ENCODE assay signal across 9 cellular contexts in the genomic region with DNA sequence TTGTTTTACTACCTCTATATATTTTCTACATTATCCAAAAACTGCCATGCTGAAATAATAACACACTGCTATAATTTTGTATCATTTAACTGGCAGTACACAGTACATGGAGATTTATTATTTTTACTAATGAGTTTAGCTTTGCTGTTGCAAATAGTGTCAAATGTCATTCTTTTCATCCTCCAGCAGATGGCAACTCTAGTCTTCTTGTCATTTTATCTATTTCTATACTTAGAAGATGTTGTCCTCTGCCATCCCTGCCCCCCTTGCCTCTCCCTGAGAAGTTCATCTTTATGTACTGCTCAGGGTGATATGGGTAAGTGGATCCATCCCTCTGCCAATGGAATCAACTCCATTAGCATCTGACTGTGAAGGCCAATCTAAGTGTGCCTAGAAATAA. TPM values are rescaled to one million over a fixed set of nuclear protein-coding genes. Genes with fewer than 3 reads are reported as not detected.
DNase-seq lines count a peak whose midpoint lies in the region; ATAC-seq, FAIRE-seq and TF ChIP-seq lines count a peak whose summit lies in the region.
"Had no signal": no experiment of that assay in that cellular context is flagged by ENCODE, and none has a peak within 500 bp of the region (broad histone marks: within the 10 kb centered on the region; RNA-seq: fewer than 3 reads in every experiment).

No MANE protein-coding gene starts in this region.

- H3K4me3 Mint-ChIP-seq in astrocyte (ENCODE audit: unreplicated experiment) (no peak overlapping the region), CD14-positive monocyte (no peak overlapping the region)

- FAIRE-seq in astrocyte (lab: Jason Lieb, UNC), result no peak

- intact Hi-C loops in left lung (cut with DNase I) (loop anchor here in 1 of 2 donors (10.0 kb wide), 1 partner anchor 169 kb away; no protein-coding TSS in a partner anchor), ascending aorta (cut with DNase I) (no loop called here), CD14-positive monocyte (cut with micrococcal nuclease) (no loop called here)

- peak; percentile 58 for TF ChIP-seq CTCF in MM.1S (IDR thresholded peaks at IDR 0.05; ENCODE audit: low read length)
- peak; percentile 42 for TF ChIP-seq CTCF in astrocyte (IDR thresholded peaks at IDR 0.05; ENCODE audit: insufficient read depth, low read depth, low read length)
- peak in 1 of 2 donors; percentile 26 for TF ChIP-seq CTCF in left lung (IDR thresholded peaks at IDR 0.05)
- no peak for TF ChIP-seq CTCF in ascending aorta (IDR thresholded peaks at IDR 0.05)
- TF ChIP-seq CTCF in CD14-positive monocyte (IDR thresholded peaks at IDR 0.05), result no peak

- H3K27ac Mint-ChIP-seq in astrocyte (ENCODE audit: unreplicated experiment) (no peak overlapping the region), CD14-positive monocyte (no peak overlapping the region)

- H3K36me3 ChIP-seq in MM.1S (replicated peaks; ENCODE audit: insufficient read depth, low read length), result no peaks in the 10 kb centered on the region
- H3K36me3 ChIP-seq in astrocyte (ENCODE audit: insufficient read depth, low read length), result no peaks in the 10 kb centered on the region
- no peaks in the 10 kb centered on the region for H3K36me3 ChIP-seq in left lung
- no peaks in the 10 kb centered on the region for H3K36me3 ChIP-seq in ascending aorta
- H3K36me3 ChIP-seq: neutrophil had no signal

- H3K79me2 ChIP-seq in MM.1S (ENCODE audit: low read length), result no peaks in the 10 kb centered on the region
- no peaks in the 10 kb centered on the region for H3K79me2 ChIP-seq in astrocyte (ENCODE audit: insufficient read depth, low read length)

- no peaks in the 10 kb centered on the region for H3F3A ChIP-seq in MM.1S (ENCODE audit: insufficient read depth, low read length)

- no peaks in the 10 kb centered on the region for H3K9me2 ChIP-seq in MM.1S (replicated peaks; ENCODE audit: insufficient read depth, low read length)

- H3K4me1 ChIP-seq in MM.1S (ENCODE audit: low read length) (no peaks in the 10 kb centered on the region), astrocyte (ENCODE audit: insufficient read depth, low read length) (peaks cover 3% of the 10 kb centered on the region), left lung (no peaks in the 10 kb centered on the region), ascending aorta (no peaks in the 10 kb centered on the region)

- H3K9ac ChIP-seq in MM.1S (ENCODE audit: low read length) (no peak overlapping the region), astrocyte (ENCODE audit: low read length) (no peak overlapping the region)

- no peak overlapping the region for H2AFZ ChIP-seq in MM.1S (ENCODE audit: low read length)
- H2AFZ ChIP-seq in astrocyte (ENCODE audit: low read depth, low read length), result no peak overlapping the region

- H3K4me2 ChIP-seq in MM.1S (ENCODE audit: low read depth, low read length) (no peak overlapping the region), astrocyte (ENCODE audit: low read length) (no peak overlapping the region)

- ATAC-seq in left lung, result peak; percentile 39

- H3K4me3 ChIP-seq in MM.1S (ENCODE audit: low read length) (no peak overlapping the region), astrocyte (ENCODE audit: insufficient read depth, low read depth, low read length) (no peak overlapping the region), left lung (no peak overlapping the region), ascending aorta (no peak overlapping the region)

- H3K9me3 ChIP-seq in MM.1S (replicated peaks; ENCODE audit: insufficient read depth, low read length) (no peaks in the 10 kb centered on the region), astrocyte (ENCODE audit: insufficient read depth, low read depth, low read length) (no peaks in the 10 kb centered on the region), left lung (no peaks in the 10 kb centered on the region), ascending aorta (no peaks in the 10 kb centered on the region)
- H3K9me3 ChIP-seq: neutrophil had no signal

- H3K27ac ChIP-seq in MM.1S (ENCODE audit: low read length) (no peak overlapping the region), astrocyte (ENCODE audit: low read depth, low read length) (no peak overlapping the region), left lung (no peak overlapping the region), ascending aorta (no peak overlapping the region)
- H3K27ac ChIP-seq: neutrophil had no signal

- H3K4me1 Mint-ChIP-seq in astrocyte (ENCODE audit: low read depth, unreplicated experiment) (peaks cover 5% of the 10 kb centered on the region), CD14-positive monocyte (no peaks in the 10 kb centered on the region)

- H3K27me3 ChIP-seq in MM.1S (replicated peaks; ENCODE audit: insufficient read depth, low read length) (no peaks in the 10 kb centered on the region), astrocyte (ENCODE audit: insufficient read depth, low read length) (peaks cover 22% of the 10 kb centered on the region), left lung (peaks cover 0 to 32% of the 10 kb centered on the region in 2 donors), ascending aorta (no peaks in the 10 kb centered on the region)

- H4K20me1 ChIP-seq in MM.1S (ENCODE audit: insufficient read depth, low read length), result no peaks in the 10 kb centered on the region
- no peaks in the 10 kb centered on the region for H4K20me1 ChIP-seq in astrocyte (ENCODE audit: insufficient read depth, low read length)

- H3K9me3 Mint-ChIP-seq in astrocyte (ENCODE audit: unreplicated experiment) (no peaks in the 10 kb centered on the region), CD14-positive monocyte (peaks cover 0 to 2% (median 0%) of the 10 kb centered on the region in 7 donors)

- DNase-seq in DMS 273 treated with DMSO at 0.1 percent for 48 hours (lab: John Stamatoyannopoulos, UW) (peak; percentile 9), MM.1S (peak; percentile 52), astrocyte (ENCODE audit: low read depth) (peak; percentile 10), left lung (no peak), COLO668 (lab: John Stamatoyannopoulos, UW; ENCODE audit: unreplicated experiment) (no peak), ascending aorta (ENCODE audit: low spot score in 2 of 2) (no peak), CD14-positive monocyte (ENCODE audit: low spot score) (no peak)
- no peak for DNase-seq in activated naive CD4-positive, alpha-beta T cell (lab: John Stamatoyannopoulos, UW)

- no peaks in the 10 kb centered on the region for H3K36me3 Mint-ChIP-seq in astrocyte (ENCODE audit: low read depth, unreplicated experiment)
- H3K36me3 Mint-ChIP-seq in CD14-positive monocyte, result no peaks in the 10 kb centered on the region

- peaks cover 8% of the 10 kb centered on the region for H3K27me3 Mint-ChIP-seq in astrocyte (ENCODE audit: low read depth, unreplicated experiment)
- peaks cover 7 to 9% (median 9%) of the 10 kb centered on the region in 3 donors for H3K27me3 Mint-ChIP-seq in CD14-positive monocyte (ENCODE audit: low read depth in 3 of 3)

RNA-seq across cellular contexts. Expression of a gene that starts 21.7 kb away (rescaled TPM):
- total RNA-seq in astrocyte, result not detected in 2 replicates
- total RNA-seq in left lung, result not detected
- total RNA-seq in ascending aorta, result 6.7 TPM
- not detected for polyA plus RNA-seq in CD14-positive monocyte

Comparison
In these comparisons a context has a peak if more than half of its experiments do, and no peak if none do; other contexts are left out.
1. DNase-seq: peak in DMS 273 treated with DMSO at 0.1 percent for 48 hours (single experiment), MM.1S (single experiment) and astrocyte (single experiment); none in left lung (0 of 2), COLO668 (single experiment), ascending aorta (0 of 2), activated naive CD4-positive, alpha-beta T cell (0 of 4) and CD14-positive monocyte (single experiment).
2. CTCF ChIP-seq: peak in MM.1S (single experiment) and astrocyte (single experiment); none in ascending aorta (0 of 3) and CD14-positive monocyte (single experiment).